Comparison of ENCODE assay signal across 6 cellular contexts in genomic region chr12:93409788-93410187, GRCh38. TPM values are rescaled to one million over a fixed set of nuclear protein-coding genes. Genes with fewer than 3 reads are reported as not detected.
DNase-seq lines count a peak whose midpoint lies in the region; ATAC-seq and TF ChIP-seq lines count a peak whose summit lies in the region.
"Not testable (repeated sequence)": the region's sequence is repeated elsewhere in the genome, so short reads cannot be mapped to it uniquely, and the experiment has no call there.

No MANE protein-coding gene starts in this region.

- H3K27ac ChIP-seq in CD4-positive, CD25-positive, alpha-beta regulatory T cell (ENCODE audit: insufficient read depth, low read length, poor library complexity, severe bottlenecking); PC-3 (ENCODE audit: low read length): not testable (repeated sequence)

- H3K4me3 ChIP-seq in CD4-positive, CD25-positive, alpha-beta regulatory T cell (ENCODE audit: low read depth, low read length); PC-3 (ENCODE audit: low read length); choroid plexus epithelial cell (ENCODE audit: low read depth, low read length); fibroblast of mammary gland (ENCODE audit: control insufficient read depth, low read depth, low read length): not testable (repeated sequence)

- intact Hi-C loops in PC-3 (cut with micrococcal nuclease): not testable (repeated sequence)

- H3K79me2 ChIP-seq in PC-3 (ENCODE audit: low read length): peaks cover 36% of the 10 kb centered on the region

- peaks cover 17% of the 10 kb centered on the region for H3K4me1 ChIP-seq in CD4-positive, CD25-positive, alpha-beta regulatory T cell (ENCODE audit: control insufficient read depth, insufficient read depth, low read length, poor library complexity, severe bottlenecking)
- not testable (repeated sequence) for H3K4me1 ChIP-seq in PC-3 (ENCODE audit: insufficient read depth, low read length)

- H3K9me3 Mint-ChIP-seq in CD4-positive, CD25-positive, alpha-beta regulatory T cell; HFFc6; activated T-cell treated with anti-CD3 and anti-CD28 coated beads, Interleukin-2, amount 50 U/mL, for 24 hours: not testable (repeated sequence)

- not testable (repeated sequence) for H3K27me3 ChIP-seq in CD4-positive, CD25-positive, alpha-beta regulatory T cell (ENCODE audit: control insufficient read depth, insufficient read depth, low read length); PC-3 (ENCODE audit: low read length)

- H3K4me1 Mint-ChIP-seq in CD4-positive, CD25-positive, alpha-beta regulatory T cell: peaks cover 28 to 47% (median 42%) of the 10 kb centered on the region in 4 donors
- peaks cover 55% of the 10 kb centered on the region for H3K4me1 Mint-ChIP-seq in HFFc6 (ENCODE audit: low read depth)
- peaks cover 73% of the 10 kb centered on the region for H3K4me1 Mint-ChIP-seq in activated T-cell treated with anti-CD3 and anti-CD28 coated beads, Interleukin-2, amount 50 U/mL, for 24 hours (ENCODE audit: low read depth)

- POLR2A ChIA-PET in PC-3 (lab: Charles Lee; ENCODE audit: unreplicated experiment): not testable (repeated sequence)

- H4K20me1 ChIP-seq in PC-3 (ENCODE audit: low read length): peaks cover 22% of the 10 kb centered on the region

- not testable (repeated sequence) for H2AFZ ChIP-seq in PC-3 (ENCODE audit: low read length)

- not testable (repeated sequence) for ATAC-seq in CD4-positive, CD25-positive, alpha-beta regulatory T cell (ENCODE audit: low read depth in 2 of 2)
- peak; percentile 52 for ATAC-seq in PC-3

- not testable (repeated sequence) for H3F3A ChIP-seq in PC-3 (ENCODE audit: low read length, unreplicated experiment)

- H3K36me3 Mint-ChIP-seq in CD4-positive, CD25-positive, alpha-beta regulatory T cell: peaks cover 33% of the 10 kb centered on the region
- H3K36me3 Mint-ChIP-seq in HFFc6 (ENCODE audit: low read depth): peaks cover 31% of the 10 kb centered on the region
- peaks cover 88% of the 10 kb centered on the region for H3K36me3 Mint-ChIP-seq in activated T-cell treated with anti-CD3 and anti-CD28 coated beads, Interleukin-2, amount 50 U/mL, for 24 hours (ENCODE audit: low read depth)

- not testable (repeated sequence) for BruUV-seq in PC-3 (replicated peaks; lab: Mats Ljungman, UMichigan)

- not testable (repeated sequence) for H3K9ac ChIP-seq in PC-3 (ENCODE audit: low read length)

- TF ChIP-seq CTCF in HFFc6 (IDR thresholded peaks at IDR 0.05); PC-3 (conservative IDR thresholded peaks at IDR 0.05; ENCODE audit: low read depth, low read length); choroid plexus epithelial cell (conservative IDR thresholded peaks at IDR 0.05; ENCODE audit: low read depth, low read length); fibroblast of mammary gland (conservative IDR thresholded peaks at IDR 0.05; ENCODE audit: control insufficient read depth, insufficient read depth, low read depth, low read length): not testable (repeated sequence)

- H3K9me2 ChIP-seq in PC-3 (replicated peaks; ENCODE audit: low read length): not testable (repeated sequence)

- CTCF ChIA-PET in PC-3 (lab: Charles Lee): not testable (repeated sequence)

- peaks cover 42% of the 10 kb centered on the region for H3K36me3 ChIP-seq in CD4-positive, CD25-positive, alpha-beta regulatory T cell (ENCODE audit: control insufficient read depth, insufficient read depth, low read length)
- peaks cover 26% of the 10 kb centered on the region for H3K36me3 ChIP-seq in PC-3 (ENCODE audit: low read depth, low read length)

- not testable (repeated sequence) for H3K4me3 Mint-ChIP-seq in CD4-positive, CD25-positive, alpha-beta regulatory T cell; HFFc6; activated T-cell treated with anti-CD3 and anti-CD28 coated beads, Interleukin-2, amount 50 U/mL, for 24 hours

- H3K9me3 ChIP-seq in CD4-positive, CD25-positive, alpha-beta regulatory T cell (ENCODE audit: control insufficient read depth in 2 of 2, low read length in 2 of 2); PC-3 (ENCODE audit: low read length): not testable (repeated sequence)

- H3K4me2 ChIP-seq in PC-3 (ENCODE audit: low read length): not testable (repeated sequence)

- peak overlapping the region; percentile 38 to 74 (median 65) for H3K27ac Mint-ChIP-seq in CD4-positive, CD25-positive, alpha-beta regulatory T cell
- 0 out of 2 replicates have a peak overlapping the region, but pooled peaks have one; percentile 8 for H3K27ac Mint-ChIP-seq in HFFc6
- H3K27ac Mint-ChIP-seq in activated T-cell treated with anti-CD3 and anti-CD28 coated beads, Interleukin-2, amount 50 U/mL, for 24 hours: peak overlapping the region; percentile 63

- not testable (repeated sequence) for H3K27me3 Mint-ChIP-seq in CD4-positive, CD25-positive, alpha-beta regulatory T cell; HFFc6 (ENCODE audit: insufficient read depth); activated T-cell treated with anti-CD3 and anti-CD28 coated beads, Interleukin-2, amount 50 U/mL, for 24 hours

- DNase-seq in CD4-positive, CD25-positive, alpha-beta regulatory T cell; HFFc6; activated T-cell treated with anti-CD3 and anti-CD28 coated beads, Interleukin-2, amount 50 U/mL, for 24 hours: not testable (repeated sequence)
- DNase-seq in PC-3: peak; percentile 35
- DNase-seq in choroid plexus epithelial cell (ENCODE audit: low read depth): peak; percentile 46
- peak; percentile 33 for DNase-seq in fibroblast of mammary gland (ENCODE audit: low read depth)

RNA-seq across cellular contexts. Expression of gene UBE2N, which starts 32.0 kb away (rescaled TPM):
- total RNA-seq in CD4-positive, CD25-positive, alpha-beta regulatory T cell: 116 TPM
- polyA plus RNA-seq in CD4-positive, CD25-positive, alpha-beta regulatory T cell: 100 to 1,000 TPM; 195 to 314 (median 239) TPM
- total RNA-seq in HFFc6 (2021; fragmentation: NEBNext Ultra II Directional; extraction: Animal tissue kit (Norgen Biotek cat#: 25700)): 100 to 1,000 TPM; 143 to 168 (median 157) TPM
- 128 and 205 TPM in 2 replicates for total RNA-seq in PC-3 (2014; rRNA removed)

RNA-seq across cellular contexts. Expression of gene NUDT4, which starts 32.1 kb away (rescaled TPM):
- total RNA-seq in CD4-positive, CD25-positive, alpha-beta regulatory T cell: 78.2 TPM
- 10 to 100 TPM; 36.7 to 48.9 (median 42.0) TPM for polyA plus RNA-seq in CD4-positive, CD25-positive, alpha-beta regulatory T cell
- 10 to 100 TPM; 46.4 to 62.6 (median 51.6) TPM for total RNA-seq in HFFc6 (2021; fragmentation: NEBNext Ultra II Directional; extraction: Animal tissue kit (Norgen Biotek cat#: 25700))
- 30.2 and 38.9 TPM in 2 replicates for total RNA-seq in PC-3 (2014; rRNA removed)

RNA-seq across cellular contexts. Expression of gene MRPL42, which starts 57.5 kb away (rescaled TPM):
- total RNA-seq in CD4-positive, CD25-positive, alpha-beta regulatory T cell: 43.2 TPM
- polyA plus RNA-seq in CD4-positive, CD25-positive, alpha-beta regulatory T cell: 100 to 1,000 TPM in 1 of 4 donors, 10 to 100 TPM in 3; 92.0 to 121 (median 98.0) TPM
- 10 to 100 TPM; 66.5 to 77.6 (median 73.9) TPM for total RNA-seq in HFFc6 (2021; fragmentation: NEBNext Ultra II Directional; extraction: Animal tissue kit (Norgen Biotek cat#: 25700))
- total RNA-seq in PC-3 (2014; rRNA removed): 69.6 and 119 TPM in 2 replicates

Comparison
In these comparisons a context has a peak if more than half of its experiments do, and no peak if none do; other contexts are left out.
1. H3K27ac Mint-ChIP-seq: peak in every context shown above with its lines; median percentile 65 in CD4-positive, CD25-positive, alpha-beta regulatory T cell; 63 in activated T-cell treated with anti-CD3 and anti-CD28 coated beads, Interleukin-2, amount 50 U/mL, for 24 hours; 8 in HFFc6.